In the genomic region with DNA sequence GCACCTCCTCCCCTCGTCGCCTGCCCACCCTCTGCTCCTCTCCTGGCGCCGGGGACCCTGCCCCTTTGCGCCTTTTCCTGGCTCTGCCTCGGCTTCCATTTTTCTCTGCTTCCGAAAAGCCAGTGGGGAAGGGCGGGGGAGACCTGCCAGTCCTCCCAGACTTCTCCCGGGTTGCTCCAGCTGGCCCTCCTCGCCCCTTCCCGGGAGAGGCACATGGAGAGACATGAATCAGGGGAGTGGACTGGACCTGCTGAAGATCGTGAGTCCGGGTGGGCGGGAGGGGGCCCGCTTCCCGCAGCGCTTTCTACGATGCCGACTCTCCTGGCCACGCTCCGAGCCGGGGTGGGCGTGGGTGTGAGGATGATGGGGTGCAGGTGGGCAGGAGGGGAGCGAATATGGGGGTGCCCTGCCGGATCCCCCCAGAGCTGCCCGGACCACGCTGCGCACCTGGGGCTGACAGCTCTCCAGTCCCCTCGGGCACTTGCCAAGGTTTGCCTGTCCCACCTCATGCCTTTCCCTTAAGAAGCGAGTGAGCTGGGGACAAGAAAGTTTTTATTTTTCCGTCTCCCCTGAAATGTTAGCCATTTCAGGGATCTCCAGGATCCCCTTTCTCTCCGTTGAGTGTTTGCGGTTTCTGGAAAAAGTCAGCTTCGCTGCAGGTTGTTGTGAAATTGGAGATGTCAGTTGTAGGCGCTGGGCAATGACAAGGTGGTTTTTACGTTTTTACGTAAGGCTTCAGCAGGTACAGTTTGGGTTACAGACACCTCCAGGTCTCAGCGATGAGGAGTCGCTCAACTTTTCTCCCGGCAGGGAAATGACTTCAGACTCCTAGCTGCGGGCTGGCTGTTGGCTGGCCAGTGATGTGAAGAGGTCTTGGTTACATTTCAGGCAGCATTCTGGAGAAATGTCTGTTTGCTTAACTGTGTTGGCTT, we compare ENCODE assay signal across 9 cellular contexts. TPM values are rescaled to one million over a fixed set of nuclear protein-coding genes. Genes with fewer than 3 reads are reported as not detected.
DNase-seq lines count a peak whose midpoint lies in the region; ATAC-seq and TF ChIP-seq lines count a peak whose summit lies in the region.
"Had no signal": no experiment of that assay in that cellular context is flagged by ENCODE, and none has a peak within 500 bp of the region (broad histone marks: within the 10 kb centered on the region; RNA-seq: fewer than 3 reads in every experiment).

No MANE protein-coding gene starts in this region.

- 1% methylated on average over 41 of the region's 41 CpGs for WGBS in HUES64

- no peaks in the 10 kb centered on the region for H3K36me3 ChIP-seq in HUES64 (ENCODE audit: insufficient read depth, low read length)
- no peaks in the 10 kb centered on the region for H3K36me3 ChIP-seq in subcutaneous abdominal adipose tissue (ENCODE audit: control insufficient read depth in 5 of 5, insufficient read depth in 5 of 5, low read length in 5 of 5)

- H3K27me3 ChIP-seq in HUES64 (ENCODE audit: insufficient read depth, low read length) (peaks cover 33% of the 10 kb centered on the region), layer of hippocampus (ENCODE audit: control insufficient read depth, insufficient read depth, low read length) (peaks cover 4% of the 10 kb centered on the region), subcutaneous abdominal adipose tissue (ENCODE audit: control insufficient read depth in 5 of 5, insufficient read depth in 4 of 5, low read length in 5 of 5) (peaks cover 0 to 24% (median 8%) of the 10 kb centered on the region in 5 donors)

- H3K9ac ChIP-seq in HUES64 (ENCODE audit: low read depth, low read length) (peak overlapping the region; percentile 77), subcutaneous abdominal adipose tissue (ENCODE audit: low read length in 5 of 5) (no peak overlapping the region)

- H3K9me3 ChIP-seq in HUES64 (ENCODE audit: insufficient read depth, low read depth, low read length) (no peaks in the 10 kb centered on the region), subcutaneous abdominal adipose tissue (ENCODE audit: control insufficient read depth in 5 of 5, low read length in 5 of 5) (no peaks in the 10 kb centered on the region)

- no peak for TF ChIP-seq CTCF in choroid plexus epithelial cell (conservative IDR thresholded peaks at IDR 0.05; ENCODE audit: low read depth, low read length)

- no peak for ATAC-seq in GM21447 (IDR thresholded peaks at IDR 0.05; ENCODE audit: unreplicated experiment)

- H3K4me3 ChIP-seq in HUES64 (ENCODE audit: low read length): peak overlapping the region; percentile 81
- H3K4me3 ChIP-seq in choroid plexus epithelial cell (ENCODE audit: low read depth, low read length): peak overlapping the region; percentile 66
- peak overlapping the region in 4 of 5 donors; percentile 49 to 69 (median 58) for H3K4me3 ChIP-seq in subcutaneous abdominal adipose tissue (ENCODE audit: low read depth in 1 of 5, low read length in 5 of 5)

- H3K27ac ChIP-seq in HUES64 (ENCODE audit: low read depth, low read length) (no peak overlapping the region), layer of hippocampus (ENCODE audit: low read depth, low read length) (peak overlapping the region; percentile 62), subcutaneous abdominal adipose tissue (ENCODE audit: low read depth, low read length) (no peak overlapping the region)

- DNase-seq in choroid plexus epithelial cell (ENCODE audit: low read depth): no peak
- DNase-seq in middle frontal gyrus (ENCODE audit: extremely low spot score, low spot score): no peak
- no peak for DNase-seq in SW 1271 (lab: John Stamatoyannopoulos, UW)
- DNase-seq in GM19240 (ENCODE audit: insufficient read length, low spot score): no peak
- DNase-seq: HFFc6 had no signal

- H3K4me1 ChIP-seq in HUES64 (ENCODE audit: insufficient read depth, low read length) (peaks cover 13% of the 10 kb centered on the region), subcutaneous abdominal adipose tissue (ENCODE audit: control insufficient read depth in 5 of 5, insufficient read depth in 5 of 5, low read length in 5 of 5) (peaks cover 0 to 15% (median 13%) of the 10 kb centered on the region in 5 donors)

RNA-seq across cellular contexts. Expression of a gene that starts 1.0 kb away (rescaled TPM):
- 0.95 TPM for polyA plus RNA-seq in HUES64 (2013, experiment 1 of 2)
- 1.5 TPM for polyA plus RNA-seq in HUES64 (2013, experiment 2 of 2)
